ENCODE assay signal across 19 cellular contexts in genomic region chr18:58398648-58399398, GRCh38.
"Had no signal": no experiment of that assay in that cellular context is flagged by ENCODE, and none has a peak within 500 bp of the region (broad histone marks: within the 10 kb centered on the region; RNA-seq: fewer than 3 reads in every experiment).

No MANE protein-coding gene starts in this region.

- H3K9me3 Mint-ChIP-seq: activated T-cell treated with anti-CD3 and anti-CD28 coated beads, Interleukin-2, amount 50 U/mL, for 4 hours; central memory CD8-positive, alpha-beta T cell; naive thymus-derived CD8-positive, alpha-beta T cell had no signal

- DNase-seq: activated CD4-positive, alpha-beta T cell treated with anti-CD3 and anti-CD28 coated beads for 48 hours; activated CD4-positive, CD25-positive, alpha-beta regulatory T cell; activated CD8-positive, alpha-beta T cell treated with anti-CD3 and anti-CD28 coated beads, Interleukin-2, amount 10 ng/mL, durations not matched to agents 7 days and 5 days; activated effector memory CD4-positive, alpha-beta T cell treated with Interleukin-2 at 50 U/mL for 16 hours; activated naive CD4-positive, alpha-beta T cell treated with anti-CD3 and anti-CD28 coated beads, Interleukin-2, amount 50 U/mL, for 16 hours; activated T-cell treated with anti-CD3 and anti-CD28 coated beads, Interleukin-2, amount 50 U/mL, for 4 hours; aorta; gastrocnemius medialis; heart left ventricle; mesenchymal stem cell; naive thymus-derived CD8-positive, alpha-beta T cell; pancreas; stimulated activated CD4-positive, alpha-beta T cell treated with anti-CD3 and anti-CD28 coated beads, Interleukin-4, amount 100 ng/mL, for 1 hour had no signal

- H3K4me3 ChIP-seq: coronary artery, gastrocnemius medialis, heart left ventricle, pancreas, smooth muscle cell had no signal

- H3K4me2 ChIP-seq: smooth muscle cell had no signal

- H3K27me3 ChIP-seq: gastrocnemius medialis, heart left ventricle, neutrophil, pancreas had no signal

- H3K4me1 Mint-ChIP-seq: central memory CD8-positive, alpha-beta T cell had no signal

- ATAC-seq: activated CD8-positive, alpha-beta T cell treated with anti-CD3 and anti-CD28 coated beads, Interleukin-2, amount 10 ng/mL, durations not matched to agents 7 days and 5 days; activated T-cell treated with anti-CD3 and anti-CD28 coated beads, Interleukin-2, amount 50 U/mL, for 4 hours; esophagus mucosa; naive thymus-derived CD8-positive, alpha-beta T cell; pancreas; sciatic nerve had no signal

- H3K36me3 ChIP-seq: neutrophil had no signal

- H3K27me3 Mint-ChIP-seq: naive thymus-derived CD8-positive, alpha-beta T cell had no signal

- H3K27ac ChIP-seq: coronary artery, gastrocnemius medialis, heart left ventricle, neutrophil, pancreas had no signal

- H3K4me3 Mint-ChIP-seq: activated CD8-positive, alpha-beta T cell treated with anti-CD3 and anti-CD28 coated beads, Interleukin-2, amount 10 ng/mL, durations not matched to agents 7 days and 5 days; activated T-cell treated with anti-CD3 and anti-CD28 coated beads, Interleukin-2, amount 50 U/mL, for 4 hours; central memory CD8-positive, alpha-beta T cell; naive thymus-derived CD8-positive, alpha-beta T cell had no signal

- H3K9me3 ChIP-seq: gastrocnemius medialis, heart left ventricle, neutrophil, pancreas had no signal

- H3K27ac Mint-ChIP-seq: activated CD8-positive, alpha-beta T cell treated with anti-CD3 and anti-CD28 coated beads, Interleukin-2, amount 10 ng/mL, durations not matched to agents 7 days and 5 days had no signal
